ENCODE assay signal across 13 cellular contexts in the genomic region with DNA sequence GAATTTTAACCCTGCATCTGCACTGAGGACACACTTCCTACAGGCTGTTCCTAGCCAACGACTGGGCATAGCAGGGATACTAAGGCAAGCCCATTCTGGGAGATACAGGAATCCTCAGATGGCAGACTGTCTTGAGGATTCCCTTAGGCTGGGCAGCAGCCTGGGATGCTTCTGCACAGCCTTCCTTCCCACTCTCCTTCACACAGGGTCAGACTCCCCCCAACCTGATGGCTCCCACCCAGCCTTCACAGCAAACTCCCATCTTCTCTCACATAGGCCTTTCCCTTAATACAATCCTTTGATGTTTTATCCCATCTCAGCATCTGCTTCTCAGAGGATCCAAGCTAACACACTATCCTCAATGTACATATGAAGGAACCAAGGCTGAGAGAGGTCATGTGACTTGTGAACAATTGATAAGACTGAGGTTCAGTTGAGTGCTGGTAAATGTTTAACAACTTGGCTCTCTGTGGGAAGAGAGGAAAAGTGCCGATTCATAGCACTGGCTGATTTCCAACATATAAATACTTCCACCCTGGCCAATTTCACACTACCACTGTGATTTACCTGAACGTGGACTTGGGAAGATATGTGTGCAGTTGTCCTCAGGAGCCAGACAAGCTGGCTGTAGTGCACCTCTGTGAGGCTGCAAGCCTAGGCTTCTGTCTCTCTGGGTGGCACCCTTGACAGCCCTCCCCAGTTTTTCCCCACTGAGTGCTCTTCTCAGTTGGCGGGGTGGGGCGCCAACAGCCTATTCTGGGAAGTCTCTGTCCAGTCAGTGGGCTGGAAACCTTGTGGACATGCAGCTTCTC.
DNase-seq lines count a peak whose midpoint lies in the region; ATAC-seq, FAIRE-seq and TF ChIP-seq lines count a peak whose summit lies in the region.
"Had no signal": no experiment of that assay in that cellular context is flagged by ENCODE, and none has a peak within 500 bp of the region (broad histone marks: within the 10 kb centered on the region; RNA-seq: fewer than 3 reads in every experiment).

No MANE protein-coding gene starts in this region.

- DNase-seq in HCT116 (ENCODE audit: low read depth, low spot score) (no peak), body of pancreas (peak; percentile 41 to 74 (median 59)), keratinocyte (ENCODE audit: low read depth, low spot score) (no peak), NOMO-1 treated with dmso at 0.1 percent for 144 hours (lab: John Stamatoyannopoulos, UW; ENCODE audit: unreplicated experiment) (no peak)
- no peak for DNase-seq in stimulated activated CD4-positive, alpha-beta T cell treated with anti-CD3 and anti-CD28 coated beads, Interleukin-4, amount 100 ng/mL, for 4 hours
- DNase-seq: DMS79 treated with DMSO at 0.1 percent for 48 hours, NCI-H1092, SHP77 had no signal

- H3K4me1 ChIP-seq in HCT116 (ENCODE audit: control insufficient read depth in 1 of 2, insufficient read depth in 2 of 2, low read length in 2 of 2) (peaks cover 5 to 16% of the 10 kb centered on the region in 2 experiments; a peak in 3 of 4 replicates), body of pancreas (peaks cover 45% of the 10 kb centered on the region), keratinocyte (ENCODE audit: control insufficient read depth, extremely low read depth, insufficient read depth, low read length) (peaks cover 28% of the 10 kb centered on the region)

- TF ChIP-seq POLR2A in HCT116 (IDR thresholded peaks at IDR 0.05; ENCODE audit: borderline replicate concordance, extremely low read depth, insufficient read depth, insufficient read length) (no peak), body of pancreas (IDR thresholded peaks at IDR 0.05) (peak in 1 of 3 donors; percentile 26)

- no peak overlapping the region for H2AFZ ChIP-seq in HCT116 (ENCODE audit: low read depth, low read length, poor library complexity, severe bottlenecking)
- H2AFZ ChIP-seq in keratinocyte (ENCODE audit: control insufficient read depth, low read length): no peak overlapping the region

- 50 to 55% methylated on average over 5 of the region's 5 CpGs for WGBS in body of pancreas, 2 donors

- no peak for TF ChIP-seq CTCF in 22Rv1 (IDR thresholded peaks at IDR 0.05)
- no peak for TF ChIP-seq CTCF in HCT116 (IDR thresholded peaks at IDR 0.05 in 2 of 3, conservative IDR thresholded peaks at IDR 0.05 in 1 of 3; ENCODE audit: borderline replicate concordance in 1 of 3, insufficient read depth in 1 of 3, low read depth in 2 of 3, low read length in 2 of 3)
- no peak for TF ChIP-seq CTCF in body of pancreas (IDR thresholded peaks at IDR 0.05)
- TF ChIP-seq CTCF in keratinocyte (optimal IDR thresholded peaks at IDR 0.05 in 1 of 3, IDR thresholded peaks at IDR 0.05 in 1 of 3, conservative IDR thresholded peaks at IDR 0.05 in 1 of 3; ENCODE audit: extremely low read depth in 1 of 3, insufficient read depth in 2 of 3, low read length in 3 of 3): no peak

- no peaks in the 10 kb centered on the region for H3K9me3 ChIP-seq in HCT116 (ENCODE audit: control insufficient read depth in 1 of 2, insufficient read depth in 1 of 2, low read depth in 1 of 2, low read length in 2 of 2)
- H3K9me3 ChIP-seq in body of pancreas: no peaks in the 10 kb centered on the region
- H3K9me3 ChIP-seq in keratinocyte (ENCODE audit: control insufficient read depth, low read depth, low read length): no peaks in the 10 kb centered on the region

- H3K36me3 ChIP-seq in HCT116 (ENCODE audit: control insufficient read depth in 1 of 2, insufficient read depth in 2 of 2, low read length in 2 of 2) (no peaks in the 10 kb centered on the region), body of pancreas (replicated peaks in 1 of 2; ENCODE audit: insufficient read depth in 1 of 2, low read depth in 2 of 2) (no peaks in the 10 kb centered on the region), keratinocyte (ENCODE audit: control insufficient read depth in 2 of 2, extremely low read depth in 1 of 2, insufficient read depth in 2 of 2, low read length in 2 of 2) (no peaks in the 10 kb centered on the region)

- H4K20me1 ChIP-seq in HCT116 (ENCODE audit: insufficient read depth) (no peaks in the 10 kb centered on the region), keratinocyte (ENCODE audit: control insufficient read depth, extremely low read depth, insufficient read depth, low read length) (no peaks in the 10 kb centered on the region)

- H3K4me3 ChIP-seq in HCT116 (replicated peaks in 1 of 2; ENCODE audit: low read depth in 1 of 2, low read length in 2 of 2) (no peak overlapping the region), body of pancreas (no peak overlapping the region), keratinocyte (ENCODE audit: control insufficient read depth in 2 of 3, extremely low read depth in 1 of 3, insufficient read depth in 2 of 3, low read depth in 1 of 3, low read length in 3 of 3) (no peak overlapping the region)

- no peak for TF ChIP-seq RAD21 in HCT116 (IDR thresholded peaks at IDR 0.05; ENCODE audit: low read depth)

- RAD21 ChIA-PET in HCT116 (lab: Charles Lee; ENCODE audit: low non-redundant PET in 1 of 2, low total read pairs in 2 of 2, uncharacterized antibody in 2 of 2, unreplicated experiment in 2 of 2): no interaction called here

- dilution Hi-C loops in keratinocyte (cut with MboI; ENCODE audit: extremely low pct_ligation_motif_present, low sequenced_read_pairs): no loop called here

- H3K9ac ChIP-seq in HCT116 (ENCODE audit: low read length) (no peak overlapping the region), keratinocyte (ENCODE audit: control insufficient read depth, extremely low read depth, insufficient read depth, low read length) (no peak overlapping the region)

- ATAC-seq in HCT116: no peak
- ATAC-seq in body of pancreas: peak; percentile 94
- no peak for ATAC-seq in GM21423 (IDR thresholded peaks at IDR 0.05; ENCODE audit: unreplicated experiment)
- no peak for ATAC-seq in HG02981 (IDR thresholded peaks at IDR 0.05; ENCODE audit: unreplicated experiment)

- H3K79me2 ChIP-seq in HCT116 (ENCODE audit: insufficient read depth, low read length): no peaks in the 10 kb centered on the region
- H3K79me2 ChIP-seq in keratinocyte (ENCODE audit: control insufficient read depth, insufficient read depth, low read length): no peaks in the 10 kb centered on the region

- POLR2A ChIA-PET in HCT116 (lab: Charles Lee): no interaction called here

- no peaks in the 10 kb centered on the region for H3K9me2 ChIP-seq in HCT116 (ENCODE audit: insufficient read depth)

- H3K27me3 ChIP-seq in HCT116 (ENCODE audit: insufficient read depth, low read length) (no peaks in the 10 kb centered on the region), body of pancreas (no peaks in the 10 kb centered on the region), keratinocyte (ENCODE audit: control insufficient read depth, extremely low read depth, insufficient read depth, low read length) (no peaks in the 10 kb centered on the region)

- H3K4me2 ChIP-seq in HCT116 (ENCODE audit: low read length): peak overlapping the region; percentile 45
- no peak overlapping the region for H3K4me2 ChIP-seq in keratinocyte (ENCODE audit: control insufficient read depth, extremely low read depth, insufficient read depth, low read depth, low read length)

- intact Hi-C loops in HCT116 (cut with micrococcal nuclease): no loop called here
- intact Hi-C loops in body of pancreas (cut with DNase I): loop anchor here (10.0 kb wide), 1 partner anchor 72 kb away; no protein-coding TSS in a partner anchor

- H3K27ac ChIP-seq in 22Rv1: peak overlapping the region; percentile 25
- no peak overlapping the region for H3K27ac ChIP-seq in HCT116 (ENCODE audit: low read depth, low read length)
- H3K27ac ChIP-seq in body of pancreas: peak overlapping the region; percentile 11 to 68 (median 52)
- peak overlapping the region; percentile 19 for H3K27ac ChIP-seq in keratinocyte (ENCODE audit: control insufficient read depth, insufficient read depth, low read length)

- no TSS peak for BruUV-seq in HCT116 (replicated peaks; lab: Mats Ljungman, UMichigan)

- FAIRE-seq in keratinocyte (lab: Jason Lieb, UNC): peak; percentile 80
- FAIRE-seq: GM12891, GM19239 had no signal

- no peaks in the 10 kb centered on the region for H3K9me1 ChIP-seq in keratinocyte (ENCODE audit: control insufficient read depth, extremely low read depth, insufficient read depth, low read length)

- CTCF ChIA-PET in HCT116 (lab: Charles Lee): no interaction called here

TF ChIP-seq in HCT116, 20 proteins besides CTCF, POLR2A, EP300 and RAD21:
- no peak for TF ChIP-seq CEBPB (IDR thresholded peaks at IDR 0.05; ENCODE audit: low read depth)
- no peak for TF ChIP-seq ZNF274 (IDR thresholded peaks at IDR 0.05; ENCODE audit: low read depth, low read length)
- TF ChIP-seq SP1 (IDR thresholded peaks at IDR 0.05; ENCODE audit: low read depth): no peak
- TF ChIP-seq ZFX (IDR thresholded peaks at IDR 0.05): no peak
- TF ChIP-seq FOSL1 (IDR thresholded peaks at IDR 0.05; ENCODE audit: low read depth): no peak
- TF ChIP-seq ELF1 (IDR thresholded peaks at IDR 0.05; ENCODE audit: borderline replicate concordance, low read depth): no peak
- TF ChIP-seq, protein P1, sequence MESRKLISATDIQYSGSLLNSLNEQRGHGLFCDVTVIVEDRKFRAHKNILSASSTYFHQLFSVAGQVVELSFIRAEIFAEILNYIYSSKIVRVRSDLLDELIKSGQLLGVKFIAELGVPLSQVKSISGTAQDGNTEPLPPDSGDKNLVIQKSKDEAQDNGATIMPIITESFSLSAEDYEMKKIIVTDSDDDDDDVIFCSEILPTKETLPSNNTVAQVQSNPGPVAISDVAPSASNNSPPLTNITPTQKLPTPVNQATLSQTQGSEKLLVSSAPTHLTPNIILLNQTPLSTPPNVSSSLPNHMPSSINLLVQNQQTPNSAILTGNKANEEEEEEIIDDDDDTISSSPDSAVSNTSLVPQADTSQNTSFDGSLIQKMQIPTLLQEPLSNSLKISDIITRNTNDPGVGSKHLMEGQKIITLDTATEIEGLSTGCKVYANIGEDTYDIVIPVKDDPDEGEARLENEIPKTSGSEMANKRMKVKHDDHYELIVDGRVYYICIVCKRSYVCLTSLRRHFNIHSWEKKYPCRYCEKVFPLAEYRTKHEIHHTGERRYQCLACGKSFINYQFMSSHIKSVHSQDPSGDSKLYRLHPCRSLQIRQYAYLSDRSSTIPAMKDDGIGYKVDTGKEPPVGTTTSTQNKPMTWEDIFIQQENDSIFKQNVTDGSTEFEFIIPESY (IDR thresholded peaks at IDR 0.05; ENCODE audit: extremely low read depth, insufficient replicate concordance, low read length): no peak
- no peak for TF ChIP-seq TCF7L2 (IDR thresholded peaks at IDR 0.05; ENCODE audit: borderline replicate concordance, extremely low read depth, insufficient read depth, insufficient read length)
- no peak for TF ChIP-seq SRF (IDR thresholded peaks at IDR 0.05; ENCODE audit: low read depth)
- TF ChIP-seq, protein P2, sequence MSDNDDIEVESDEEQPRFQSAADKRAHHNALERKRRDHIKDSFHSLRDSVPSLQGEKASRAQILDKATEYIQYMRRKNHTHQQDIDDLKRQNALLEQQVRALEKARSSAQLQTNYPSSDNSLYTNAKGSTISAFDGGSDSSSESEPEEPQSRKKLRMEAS (IDR thresholded peaks at IDR 0.05): no peak
- TF ChIP-seq POLR2AphosphoS5 (IDR thresholded peaks at IDR 0.05; ENCODE audit: low read depth, low read length): no peak
- TF ChIP-seq EGR1 (IDR thresholded peaks at IDR 0.05; ENCODE audit: low read depth): no peak

Comparison
In these comparisons a context has a peak if more than half of its experiments do, and no peak if none do; other contexts are left out.
1. DNase-seq: peak in body of pancreas (4 of 4); none in HCT116 (single experiment), keratinocyte (single experiment), NOMO-1 treated with dmso at 0.1 percent for 144 hours (single experiment) and stimulated activated CD4-positive, alpha-beta T cell treated with anti-CD3 and anti-CD28 coated beads, Interleukin-4, amount 100 ng/mL, for 4 hours (0 of 2).